Comparison of ENCODE assay signal across 1 cellular context in genomic region chr22:32207971-32208480, GRCh38.
TF ChIP-seq lines count a peak whose summit lies in the region.

No MANE protein-coding gene starts in this region.

TF ChIP-seq in H1, 55 proteins besides CTCF, POLR2A, EP300 and RAD21:
- no peak for TF ChIP-seq POLR2AphosphoS5 (IDR thresholded peaks at IDR 0.05; ENCODE audit: low read depth, low read length)
- TF ChIP-seq CHD7 (IDR thresholded peaks at IDR 0.05; ENCODE audit: insufficient replicate concordance, low read length): no peak
